20 cellular contexts compared by ENCODE assay signal in genomic region chr2:36871068-36871707, GRCh38.
DNase-seq lines count a peak whose midpoint lies in the region; FAIRE-seq and TF ChIP-seq lines count a peak whose summit lies in the region.
"Had no signal": no experiment of that assay in that cellular context is flagged by ENCODE, and none has a peak within 500 bp of the region (broad histone marks: within the 10 kb centered on the region; RNA-seq: fewer than 3 reads in every experiment).

No MANE protein-coding gene starts in this region.

- DNase-seq in ELR (ENCODE audit: low read depth) (peak; percentile 26), GM18507 (ENCODE audit: extremely low spot score, insufficient read length, low read depth) (no peak), M059J (ENCODE audit: low read depth) (peak; percentile 1), fibroblast of mammary gland (ENCODE audit: low read depth) (peak; percentile 5), HuH-7 (ENCODE audit: low spot score) (no peak), amygdala (lab: John Stamatoyannopoulos, UW) (no peak), cerebellar cortex (ENCODE audit: low spot score) (no peak), GM12891 (ENCODE audit: insufficient read length, low spot score) (no peak)
- DNase-seq: DMS 273 treated with DMSO at 0.1 percent for 48 hours, DND-41, IMR-90, MG63, NCI-H1048, NCI-H1436, NCI-H2029, NCI-H446 treated with DMSO at 0.1 percent for 48 hours, NCI-H69, SHP77 had no signal

- no peak for TF ChIP-seq CTCF in fibroblast of mammary gland (conservative IDR thresholded peaks at IDR 0.05; ENCODE audit: control insufficient read depth, insufficient read depth, low read depth, low read length)

- TF ChIP-seq POLR2A in GM12891 (IDR thresholded peaks at IDR 0.05; ENCODE audit: low read depth, low read length): no peak

- H3K4me3 ChIP-seq in fibroblast of mammary gland (ENCODE audit: control insufficient read depth, low read depth, low read length): no peak overlapping the region
- H3K4me3 ChIP-seq: MG63, SK-N-MC had no signal

- peak; percentile 54 for FAIRE-seq in GM18507 (lab: Jason Lieb, UNC)
- no peak for FAIRE-seq in GM12891 (lab: Jason Lieb, UNC)
- FAIRE-seq: RCC 7860 had no signal

TF ChIP-seq in GM12891, 5 proteins besides CTCF, POLR2A, EP300 and RAD21:
- TF ChIP-seq PAX5 (IDR thresholded peaks at IDR 0.05; ENCODE audit: insufficient read depth, low read length, severe bottlenecking): no peak
- TF ChIP-seq TAF1 (IDR thresholded peaks at IDR 0.05; ENCODE audit: low read depth, low read length): no peak
- no peak for TF ChIP-seq SPI1 (IDR thresholded peaks at IDR 0.05; ENCODE audit: low read depth, low read length)
- TF ChIP-seq POLR2AphosphoS5 (IDR thresholded peaks at IDR 0.05; ENCODE audit: low read depth, low read length): no peak
- TF ChIP-seq POU2F2 (IDR thresholded peaks at IDR 0.05; ENCODE audit: low read depth, low read length): no peak

Comparison
In these comparisons a context has a peak if more than half of its experiments do, and no peak if none do; other contexts are left out.
1. DNase-seq: peak in ELR (single experiment), M059J (single experiment) and fibroblast of mammary gland (single experiment); none in GM18507 (single experiment), HuH-7 (single experiment), amygdala (0 of 56), cerebellar cortex (single experiment) and GM12891 (single experiment).